9 cellular contexts compared by ENCODE assay signal in the genomic region with DNA sequence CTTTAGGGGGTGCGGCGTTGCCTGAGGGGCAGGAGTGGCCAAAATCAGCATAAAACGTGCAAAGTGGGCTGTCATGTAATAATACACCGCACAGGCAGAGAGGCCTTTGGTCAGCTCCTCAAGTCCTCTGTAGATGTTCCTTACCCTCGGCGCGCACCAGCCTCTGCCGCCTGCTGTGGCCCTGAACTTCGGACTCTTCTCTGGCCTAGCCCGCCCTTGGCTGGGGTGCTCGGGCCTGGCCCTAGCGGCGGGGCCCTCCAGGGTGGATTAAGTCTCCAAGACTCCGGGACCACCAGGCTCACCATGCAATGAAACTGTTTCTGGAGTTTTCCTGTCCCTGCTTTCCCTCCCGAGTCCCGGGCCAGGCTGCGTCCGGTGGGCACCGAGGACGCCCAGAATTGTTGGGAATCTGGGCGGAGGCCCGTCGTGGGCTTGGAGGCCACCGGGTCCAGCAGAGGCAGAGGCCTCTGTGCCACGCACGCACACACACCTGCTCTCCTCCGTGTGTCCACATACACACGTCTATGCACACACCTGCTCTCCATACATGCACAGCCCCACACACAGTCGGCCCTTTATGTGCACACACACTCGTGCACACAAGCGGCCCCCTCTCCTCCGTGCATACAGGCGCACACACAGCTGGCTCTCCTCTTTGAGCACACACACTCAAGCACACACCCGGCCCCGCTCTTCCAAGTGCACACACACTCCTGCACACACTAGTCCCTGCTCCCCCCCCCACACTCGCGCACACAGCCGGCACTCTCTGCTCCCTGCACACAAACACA. TPM values are rescaled to one million over a fixed set of nuclear protein-coding genes. Genes with fewer than 3 reads are reported as not detected.
DNase-seq lines count a peak whose midpoint lies in the region; ATAC-seq, FAIRE-seq and TF ChIP-seq lines count a peak whose summit lies in the region.
"Had no signal": no experiment of that assay in that cellular context is flagged by ENCODE, and none has a peak within 500 bp of the region (broad histone marks: within the 10 kb centered on the region; RNA-seq: fewer than 3 reads in every experiment).

No MANE protein-coding gene starts in this region.

- H3K27ac ChIP-seq in kidney (ENCODE audit: low read depth in 2 of 2, low read length in 2 of 2), result no peak overlapping the region
- H3K27ac ChIP-seq in esophagus squamous epithelium, result no peak overlapping the region
- H3K27ac ChIP-seq: SJSA1 had no signal

- CTCF ChIA-PET in activated CD8-positive, alpha-beta memory T cell treated with anti-CD3 and anti-CD28 coated beads, Interleukin-2, amount 10 ng/mL, durations not matched to agents 7 days and 5 days (lab: Charles Lee), result no interaction called here

- H3K9ac ChIP-seq in kidney (ENCODE audit: low read length in 2 of 2), result no peak overlapping the region

- DNase-seq in activated T-cell treated with anti-CD3 and anti-CD28 coated beads, Interleukin-2, amount 50 U/mL, for 4 hours, result no peak
- no peak for DNase-seq in activated T-cell treated with anti-CD3 and anti-CD28 coated beads, Interleukin-2, amount 50 U/mL, for 1 hour
- peak; percentile 38 for DNase-seq in activated CD8-positive, alpha-beta memory T cell treated with anti-CD3 and anti-CD28 coated beads, Interleukin-2, amount 10 ng/mL, durations not matched to agents 7 days and 5 days
- DNase-seq in kidney, result peak; percentile 54
- DNase-seq in stimulated activated naive B cell treated with anti-CD40 and anti-IgM and Interleukin-4, amounts not matched to agents 10 μg/mL and 1 μg/mL and 100 μg/mL, for 72 hours, result no peak
- DNase-seq in NCI-H2107 (lab: John Stamatoyannopoulos, UW), result no peak
- no peak for DNase-seq in esophagus squamous epithelium (lab: John Stamatoyannopoulos, UW)

- peaks cover 9% of the 10 kb centered on the region for H3K36me3 Mint-ChIP-seq in activated T-cell treated with anti-CD3 and anti-CD28 coated beads, Interleukin-2, amount 50 U/mL, for 4 hours (ENCODE audit: insufficient read depth)
- H3K36me3 Mint-ChIP-seq in activated CD8-positive, alpha-beta memory T cell treated with anti-CD3 and anti-CD28 coated beads, Interleukin-2, amount 10 ng/mL, durations not matched to agents 7 days and 5 days, result peaks cover 21% of the 10 kb centered on the region
- H3K36me3 Mint-ChIP-seq in stimulated activated naive B cell treated with anti-CD40 and anti-IgM and Interleukin-4, amounts not matched to agents 10 μg/mL and 1 μg/mL and 100 μg/mL, for 72 hours, result peaks cover 9 to 11% of the 10 kb centered on the region in 2 donors

- TF ChIP-seq CTCF in kidney (IDR thresholded peaks at IDR 0.05; ENCODE audit: borderline replicate concordance, extremely low read depth, insufficient read depth) (no peak), esophagus squamous epithelium (IDR thresholded peaks at IDR 0.05) (no peak)

- peaks cover 23% of the 10 kb centered on the region for H3K4me1 Mint-ChIP-seq in activated T-cell treated with anti-CD3 and anti-CD28 coated beads, Interleukin-2, amount 50 U/mL, for 4 hours (ENCODE audit: low read depth)
- peaks cover 29% of the 10 kb centered on the region for H3K4me1 Mint-ChIP-seq in activated CD8-positive, alpha-beta memory T cell treated with anti-CD3 and anti-CD28 coated beads, Interleukin-2, amount 10 ng/mL, durations not matched to agents 7 days and 5 days
- H3K4me1 Mint-ChIP-seq in stimulated activated naive B cell treated with anti-CD40 and anti-IgM and Interleukin-4, amounts not matched to agents 10 μg/mL and 1 μg/mL and 100 μg/mL, for 72 hours, result peaks cover 13 to 23% of the 10 kb centered on the region in 2 donors

- H3K36me3 ChIP-seq in kidney (ENCODE audit: control insufficient read depth in 1 of 2, insufficient read depth in 2 of 2, low read length in 2 of 2) (peaks cover 4 to 8% of the 10 kb centered on the region in 2 donors), esophagus squamous epithelium (peaks cover 0 to 18% (median 6%) of the 10 kb centered on the region in 3 donors)

- H3K4me1 ChIP-seq in kidney (ENCODE audit: control insufficient read depth in 1 of 2, insufficient read depth in 1 of 2, low read depth in 1 of 2, low read length in 2 of 2) (peaks cover 0 to 6% of the 10 kb centered on the region in 2 donors), esophagus squamous epithelium (peaks cover 4 to 32% (median 16%) of the 10 kb centered on the region in 3 donors)

- no peaks in the 10 kb centered on the region for H3K27me3 ChIP-seq in esophagus squamous epithelium
- H3K27me3 ChIP-seq: SJSA1 had no signal

- WGBS in esophagus squamous epithelium, 2 donors, result 87 to 88% methylated on average over 22 to 31 of the region's 38 CpGs

- intact Hi-C loops in kidney (cut with DNase I) (no loop called here), esophagus squamous epithelium (cut with DNase I) (no loop called here)

- no peak overlapping the region for H3K27ac Mint-ChIP-seq in activated CD8-positive, alpha-beta memory T cell treated with anti-CD3 and anti-CD28 coated beads, Interleukin-2, amount 10 ng/mL, durations not matched to agents 7 days and 5 days
- no peak overlapping the region for H3K27ac Mint-ChIP-seq in stimulated activated naive B cell treated with anti-CD40 and anti-IgM and Interleukin-4, amounts not matched to agents 10 μg/mL and 1 μg/mL and 100 μg/mL, for 72 hours

- no peak for FAIRE-seq in kidney (lab: Jason Lieb, UNC)

- no peaks in the 10 kb centered on the region for H3K9me3 ChIP-seq in kidney (ENCODE audit: control insufficient read depth in 1 of 2, low read length in 2 of 2)
- no peaks in the 10 kb centered on the region for H3K9me3 ChIP-seq in esophagus squamous epithelium

- peak overlapping the region; percentile 63 for H3K4me3 Mint-ChIP-seq in activated T-cell treated with anti-CD3 and anti-CD28 coated beads, Interleukin-2, amount 50 U/mL, for 4 hours
- peak overlapping the region; percentile 44 for H3K4me3 Mint-ChIP-seq in activated CD8-positive, alpha-beta memory T cell treated with anti-CD3 and anti-CD28 coated beads, Interleukin-2, amount 10 ng/mL, durations not matched to agents 7 days and 5 days
- peak overlapping the region; percentile 1 to 67 for H3K4me3 Mint-ChIP-seq in stimulated activated naive B cell treated with anti-CD40 and anti-IgM and Interleukin-4, amounts not matched to agents 10 μg/mL and 1 μg/mL and 100 μg/mL, for 72 hours

- H3K4me3 ChIP-seq in kidney (ENCODE audit: low read length in 2 of 2) (no peak overlapping the region), esophagus squamous epithelium (no peak overlapping the region)
- H3K4me3 ChIP-seq: SJSA1 had no signal

- H3K9me3 Mint-ChIP-seq in activated T-cell treated with anti-CD3 and anti-CD28 coated beads, Interleukin-2, amount 50 U/mL, for 4 hours, result no peaks in the 10 kb centered on the region
- no peaks in the 10 kb centered on the region for H3K9me3 Mint-ChIP-seq in activated CD8-positive, alpha-beta memory T cell treated with anti-CD3 and anti-CD28 coated beads, Interleukin-2, amount 10 ng/mL, durations not matched to agents 7 days and 5 days (ENCODE audit: low read depth)
- H3K9me3 Mint-ChIP-seq in stimulated activated naive B cell treated with anti-CD40 and anti-IgM and Interleukin-4, amounts not matched to agents 10 μg/mL and 1 μg/mL and 100 μg/mL, for 72 hours, result peaks cover 2 to 3% of the 10 kb centered on the region in 2 donors

- H3K27me3 Mint-ChIP-seq in activated T-cell treated with anti-CD3 and anti-CD28 coated beads, Interleukin-2, amount 50 U/mL, for 4 hours (ENCODE audit: low read depth), result no peaks in the 10 kb centered on the region
- H3K27me3 Mint-ChIP-seq in activated CD8-positive, alpha-beta memory T cell treated with anti-CD3 and anti-CD28 coated beads, Interleukin-2, amount 10 ng/mL, durations not matched to agents 7 days and 5 days, result peaks cover 3% of the 10 kb centered on the region
- H3K27me3 Mint-ChIP-seq in stimulated activated naive B cell treated with anti-CD40 and anti-IgM and Interleukin-4, amounts not matched to agents 10 μg/mL and 1 μg/mL and 100 μg/mL, for 72 hours, result peaks cover 0 to 3% of the 10 kb centered on the region in 2 donors

- no peak for TF ChIP-seq POLR2A in esophagus squamous epithelium (IDR thresholded peaks at IDR 0.05)

- no peak for ATAC-seq in activated T-cell treated with anti-CD3 and anti-CD28 coated beads, Interleukin-2, amount 50 U/mL, for 4 hours
- no peak for ATAC-seq in activated CD8-positive, alpha-beta memory T cell treated with anti-CD3 and anti-CD28 coated beads, Interleukin-2, amount 10 ng/mL, durations not matched to agents 7 days and 5 days
- ATAC-seq in stimulated activated naive B cell treated with anti-CD40 and anti-IgM and Interleukin-4, amounts not matched to agents 10 μg/mL and 1 μg/mL and 100 μg/mL, for 72 hours (replicated peaks), result no peak
- ATAC-seq in HG03039 (IDR thresholded peaks at IDR 0.05; ENCODE audit: unreplicated experiment), result no peak

RNA-seq across cellular contexts. Expression of a gene that starts 1.5 kb away (rescaled TPM):
- total RNA-seq in activated T-cell treated with anti-CD3 and anti-CD28 coated beads, Interleukin-2, amount 50 U/mL, for 4 hours, result 100 to 1,000 TPM; 147 to 200 (median 172) TPM
- total RNA-seq in activated CD8-positive, alpha-beta memory T cell treated with anti-CD3 and anti-CD28 coated beads, Interleukin-2, amount 10 ng/mL, durations not matched to agents 7 days and 5 days, result 100 to 1,000 TPM; 168 to 175 TPM
- total RNA-seq in kidney (46.9 TPM), esophagus squamous epithelium (10 to 100 TPM; 55.7 to 82.1 (median 59.5) TPM)
- polyA plus RNA-seq in kidney (ENCODE audit: insufficient read depth, low read depth, low replicate concordance), result 33.8 TPM

Comparison
In these comparisons a context has a peak if more than half of its experiments do, and no peak if none do; other contexts are left out.
1. DNase-seq: peak in activated CD8-positive, alpha-beta memory T cell treated with anti-CD3 and anti-CD28 coated beads, Interleukin-2, amount 10 ng/mL, durations not matched to agents 7 days and 5 days (single experiment) and kidney (single experiment); none in activated T-cell treated with anti-CD3 and anti-CD28 coated beads, Interleukin-2, amount 50 U/mL, for 4 hours (single experiment), activated T-cell treated with anti-CD3 and anti-CD28 coated beads, Interleukin-2, amount 50 U/mL, for 1 hour (single experiment), stimulated activated naive B cell treated with anti-CD40 and anti-IgM and Interleukin-4, amounts not matched to agents 10 μg/mL and 1 μg/mL and 100 μg/mL, for 72 hours (single experiment), NCI-H2107 (single experiment) and esophagus squamous epithelium (single experiment).
2. Peak in every context shown above with its lines, with median percentiles within 50 percentile points of each other: H3K4me3 Mint-ChIP-seq.